3 cellular contexts compared by ENCODE assay signal in the genomic region with DNA sequence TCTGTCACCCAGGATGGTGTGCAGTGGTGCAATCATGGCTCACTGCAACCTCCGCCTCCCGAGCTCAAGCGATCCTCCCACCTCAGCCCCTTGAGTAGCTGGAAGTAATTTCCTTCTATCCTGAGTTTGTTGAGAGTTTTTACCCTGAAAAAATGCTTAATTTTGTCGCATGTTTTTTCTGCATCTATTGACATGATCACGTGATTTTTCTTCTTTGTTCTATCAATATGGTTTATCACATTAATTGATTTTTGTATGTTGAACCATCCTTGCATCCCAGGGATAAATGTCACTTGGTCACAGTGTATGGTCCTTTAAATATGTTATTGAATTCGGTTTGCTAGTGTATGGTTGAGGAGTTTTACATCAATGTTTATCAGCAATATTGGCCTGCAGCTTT.
A peak's percentile ranks its signal among the peaks of the same experiment; 100 is the strongest.
TF ChIP-seq lines count a peak whose summit lies in the region.

No MANE protein-coding gene starts in this region.

TF ChIP-seq in GM12891, 5 proteins besides CTCF, POLR2A, EP300 and RAD21:
- TF ChIP-seq SPI1 (IDR thresholded peaks at IDR 0.05; ENCODE audit: low read depth, low read length) (no peak), POU2F2 (IDR thresholded peaks at IDR 0.05; ENCODE audit: low read depth, low read length) (no peak), TAF1 (IDR thresholded peaks at IDR 0.05; ENCODE audit: low read depth, low read length) (no peak), PAX5 (IDR thresholded peaks at IDR 0.05; ENCODE audit: insufficient read depth, low read length, severe bottlenecking) (no peak)

TF ChIP-seq in GM23338, 12 proteins besides CTCF, POLR2A, EP300 and RAD21 (continues in another document):
- TF ChIP-seq, protein P1, sequence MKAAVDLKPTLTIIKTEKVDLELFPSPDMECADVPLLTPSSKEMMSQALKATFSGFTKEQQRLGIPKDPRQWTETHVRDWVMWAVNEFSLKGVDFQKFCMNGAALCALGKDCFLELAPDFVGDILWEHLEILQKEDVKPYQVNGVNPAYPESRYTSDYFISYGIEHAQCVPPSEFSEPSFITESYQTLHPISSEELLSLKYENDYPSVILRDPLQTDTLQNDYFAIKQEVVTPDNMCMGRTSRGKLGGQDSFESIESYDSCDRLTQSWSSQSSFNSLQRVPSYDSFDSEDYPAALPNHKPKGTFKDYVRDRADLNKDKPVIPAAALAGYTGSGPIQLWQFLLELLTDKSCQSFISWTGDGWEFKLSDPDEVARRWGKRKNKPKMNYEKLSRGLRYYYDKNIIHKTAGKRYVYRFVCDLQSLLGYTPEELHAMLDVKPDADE (IDR thresholded peaks at IDR 0.05): no peak
- TF ChIP-seq ZNF331 (CRISPR knock-in tag; IDR thresholded peaks at IDR 0.05; ENCODE audit: low read depth) (no peak), EZH2 (IDR thresholded peaks at IDR 0.05; ENCODE audit: low read depth, unreplicated experiment) (no peak), CREB1 (CRISPR knock-in tag; IDR thresholded peaks at IDR 0.05; ENCODE audit: low read depth) (no peak), ZNF114 (CRISPR knock-in tag; IDR thresholded peaks at IDR 0.05) (no peak), JUNB (IDR thresholded peaks at IDR 0.05; ENCODE audit: unreplicated experiment) (no peak)
- TF ChIP-seq, protein P2, sequence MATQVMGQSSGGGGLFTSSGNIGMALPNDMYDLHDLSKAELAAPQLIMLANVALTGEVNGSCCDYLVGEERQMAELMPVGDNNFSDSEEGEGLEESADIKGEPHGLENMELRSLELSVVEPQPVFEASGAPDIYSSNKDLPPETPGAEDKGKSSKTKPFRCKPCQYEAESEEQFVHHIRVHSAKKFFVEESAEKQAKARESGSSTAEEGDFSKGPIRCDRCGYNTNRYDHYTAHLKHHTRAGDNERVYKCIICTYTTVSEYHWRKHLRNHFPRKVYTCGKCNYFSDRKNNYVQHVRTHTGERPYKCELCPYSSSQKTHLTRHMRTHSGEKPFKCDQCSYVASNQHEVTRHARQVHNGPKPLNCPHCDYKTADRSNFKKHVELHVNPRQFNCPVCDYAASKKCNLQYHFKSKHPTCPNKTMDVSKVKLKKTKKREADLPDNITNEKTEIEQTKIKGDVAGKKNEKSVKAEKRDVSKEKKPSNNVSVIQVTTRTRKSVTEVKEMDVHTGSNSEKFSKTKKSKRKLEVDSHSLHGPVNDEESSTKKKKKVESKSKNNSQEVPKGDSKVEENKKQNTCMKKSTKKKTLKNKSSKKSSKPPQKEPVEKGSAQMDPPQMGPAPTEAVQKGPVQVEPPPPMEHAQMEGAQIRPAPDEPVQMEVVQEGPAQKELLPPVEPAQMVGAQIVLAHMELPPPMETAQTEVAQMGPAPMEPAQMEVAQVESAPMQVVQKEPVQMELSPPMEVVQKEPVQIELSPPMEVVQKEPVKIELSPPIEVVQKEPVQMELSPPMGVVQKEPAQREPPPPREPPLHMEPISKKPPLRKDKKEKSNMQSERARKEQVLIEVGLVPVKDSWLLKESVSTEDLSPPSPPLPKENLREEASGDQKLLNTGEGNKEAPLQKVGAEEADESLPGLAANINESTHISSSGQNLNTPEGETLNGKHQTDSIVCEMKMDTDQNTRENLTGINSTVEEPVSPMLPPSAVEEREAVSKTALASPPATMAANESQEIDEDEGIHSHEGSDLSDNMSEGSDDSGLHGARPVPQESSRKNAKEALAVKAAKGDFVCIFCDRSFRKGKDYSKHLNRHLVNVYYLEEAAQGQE (IDR thresholded peaks at IDR 0.05; ENCODE audit: unreplicated experiment): no peak
- TF ChIP-seq, protein P3, sequence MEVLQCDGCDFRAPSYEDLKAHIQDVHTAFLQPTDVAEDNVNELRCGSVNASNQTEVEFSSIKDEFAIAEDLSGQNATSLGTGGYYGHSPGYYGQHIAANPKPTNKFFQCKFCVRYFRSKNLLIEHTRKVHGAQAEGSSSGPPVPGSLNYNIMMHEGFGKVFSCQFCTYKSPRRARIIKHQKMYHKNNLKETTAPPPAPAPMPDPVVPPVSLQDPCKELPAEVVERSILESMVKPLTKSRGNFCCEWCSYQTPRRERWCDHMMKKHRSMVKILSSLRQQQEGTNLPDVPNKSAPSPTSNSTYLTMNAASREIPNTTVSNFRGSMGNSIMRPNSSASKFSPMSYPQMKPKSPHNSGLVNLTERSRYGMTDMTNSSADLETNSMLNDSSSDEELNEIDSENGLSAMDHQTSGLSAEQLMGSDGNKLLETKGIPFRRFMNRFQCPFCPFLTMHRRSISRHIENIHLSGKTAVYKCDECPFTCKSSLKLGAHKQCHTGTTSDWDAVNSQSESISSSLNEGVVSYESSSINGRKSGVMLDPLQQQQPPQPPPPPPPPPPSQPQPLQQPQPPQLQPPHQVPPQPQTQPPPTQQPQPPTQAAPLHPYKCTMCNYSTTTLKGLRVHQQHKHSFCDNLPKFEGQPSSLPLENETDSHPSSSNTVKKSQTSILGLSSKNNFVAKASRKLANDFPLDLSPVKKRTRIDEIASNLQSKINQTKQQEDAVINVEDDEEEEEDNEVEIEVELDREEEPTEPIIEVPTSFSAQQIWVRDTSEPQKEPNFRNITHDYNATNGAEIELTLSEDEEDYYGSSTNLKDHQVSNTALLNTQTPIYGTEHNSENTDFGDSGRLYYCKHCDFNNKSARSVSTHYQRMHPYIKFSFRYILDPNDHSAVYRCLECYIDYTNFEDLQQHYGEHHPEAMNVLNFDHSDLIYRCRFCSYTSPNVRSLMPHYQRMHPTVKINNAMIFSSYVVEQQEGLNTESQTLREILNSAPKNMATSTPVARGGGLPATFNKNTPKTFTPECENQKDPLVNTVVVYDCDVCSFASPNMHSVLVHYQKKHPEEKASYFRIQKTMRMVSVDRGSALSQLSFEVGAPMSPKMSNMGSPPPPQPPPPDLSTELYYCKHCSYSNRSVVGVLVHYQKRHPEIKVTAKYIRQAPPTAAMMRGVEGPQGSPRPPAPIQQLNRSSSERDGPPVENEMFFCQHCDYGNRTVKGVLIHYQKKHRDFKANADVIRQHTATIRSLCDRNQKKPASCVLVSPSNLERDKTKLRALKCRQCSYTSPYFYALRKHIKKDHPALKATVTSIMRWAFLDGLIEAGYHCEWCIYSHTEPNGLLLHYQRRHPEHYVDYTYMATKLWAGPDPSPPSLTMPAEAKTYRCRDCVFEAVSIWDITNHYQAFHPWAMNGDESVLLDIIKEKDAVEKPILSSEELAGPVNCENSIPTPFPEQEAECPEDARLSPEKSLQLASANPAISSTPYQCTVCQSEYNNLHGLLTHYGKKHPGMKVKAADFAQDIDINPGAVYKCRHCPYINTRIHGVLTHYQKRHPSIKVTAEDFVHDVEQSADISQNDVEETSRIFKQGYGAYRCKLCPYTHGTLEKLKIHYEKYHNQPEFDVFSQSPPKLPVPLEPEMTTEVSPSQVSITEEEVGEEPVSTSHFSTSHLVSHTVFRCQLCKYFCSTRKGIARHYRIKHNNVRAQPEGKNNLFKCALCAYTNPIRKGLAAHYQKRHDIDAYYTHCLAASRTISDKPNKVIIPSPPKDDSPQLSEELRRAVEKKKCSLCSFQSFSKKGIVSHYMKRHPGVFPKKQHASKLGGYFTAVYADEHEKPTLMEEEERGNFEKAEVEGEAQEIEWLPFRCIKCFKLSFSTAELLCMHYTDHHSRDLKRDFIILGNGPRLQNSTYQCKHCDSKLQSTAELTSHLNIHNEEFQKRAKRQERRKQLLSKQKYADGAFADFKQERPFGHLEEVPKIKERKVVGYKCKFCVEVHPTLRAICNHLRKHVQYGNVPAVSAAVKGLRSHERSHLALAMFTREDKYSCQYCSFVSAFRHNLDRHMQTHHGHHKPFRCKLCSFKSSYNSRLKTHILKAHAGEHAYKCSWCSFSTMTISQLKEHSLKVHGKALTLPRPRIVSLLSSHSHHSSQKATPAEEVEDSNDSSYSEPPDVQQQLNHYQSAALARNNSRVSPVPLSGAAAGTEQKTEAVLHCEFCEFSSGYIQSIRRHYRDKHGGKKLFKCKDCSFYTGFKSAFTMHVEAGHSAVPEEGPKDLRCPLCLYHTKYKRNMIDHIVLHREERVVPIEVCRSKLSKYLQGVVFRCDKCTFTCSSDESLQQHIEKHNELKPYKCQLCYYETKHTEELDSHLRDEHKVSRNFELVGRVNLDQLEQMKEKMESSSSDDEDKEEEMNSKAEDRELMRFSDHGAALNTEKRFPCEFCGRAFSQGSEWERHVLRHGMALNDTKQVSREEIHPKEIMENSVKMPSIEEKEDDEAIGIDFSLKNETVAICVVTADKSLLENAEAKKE (CRISPR knock-in tag; IDR thresholded peaks at IDR 0.05): no peak

TF ChIP-seq in K562, 482 proteins besides CTCF, POLR2A, EP300 and RAD21:
- TF ChIP-seq ZSCAN29 (IDR thresholded peaks at IDR 0.05) (no peak), NR2F6 (CRISPR knock-in tag; IDR thresholded peaks at IDR 0.05) (no peak), FOXJ3 (CRISPR knock-in tag; IDR thresholded peaks at IDR 0.05) (no peak), HDGF (IDR thresholded peaks at IDR 0.05) (no peak)
- TF ChIP-seq, protein P4, sequence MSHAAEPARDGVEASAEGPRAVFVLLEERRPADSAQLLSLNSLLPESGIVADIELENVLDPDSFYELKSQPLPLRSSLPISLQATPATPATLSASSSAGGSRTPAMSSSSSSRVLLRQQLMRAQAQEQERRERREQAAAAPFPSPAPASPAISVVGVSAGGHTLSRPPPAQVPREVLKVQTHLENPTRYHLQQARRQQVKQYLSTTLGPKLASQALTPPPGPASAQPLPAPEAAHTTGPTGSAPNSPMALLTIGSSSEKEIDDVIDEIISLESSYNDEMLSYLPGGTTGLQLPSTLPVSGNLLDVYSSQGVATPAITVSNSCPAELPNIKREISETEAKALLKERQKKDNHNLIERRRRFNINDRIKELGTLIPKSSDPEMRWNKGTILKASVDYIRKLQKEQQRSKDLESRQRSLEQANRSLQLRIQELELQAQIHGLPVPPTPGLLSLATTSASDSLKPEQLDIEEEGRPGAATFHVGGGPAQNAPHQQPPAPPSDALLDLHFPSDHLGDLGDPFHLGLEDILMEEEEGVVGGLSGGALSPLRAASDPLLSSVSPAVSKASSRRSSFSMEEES (CRISPR knock-in tag; IDR thresholded peaks at IDR 0.05): peak; percentile 86
TF ChIP-seq in K562: peak in this region for 1.
